Comparison of ENCODE assay signal across 28 cellular contexts in the genomic region with DNA sequence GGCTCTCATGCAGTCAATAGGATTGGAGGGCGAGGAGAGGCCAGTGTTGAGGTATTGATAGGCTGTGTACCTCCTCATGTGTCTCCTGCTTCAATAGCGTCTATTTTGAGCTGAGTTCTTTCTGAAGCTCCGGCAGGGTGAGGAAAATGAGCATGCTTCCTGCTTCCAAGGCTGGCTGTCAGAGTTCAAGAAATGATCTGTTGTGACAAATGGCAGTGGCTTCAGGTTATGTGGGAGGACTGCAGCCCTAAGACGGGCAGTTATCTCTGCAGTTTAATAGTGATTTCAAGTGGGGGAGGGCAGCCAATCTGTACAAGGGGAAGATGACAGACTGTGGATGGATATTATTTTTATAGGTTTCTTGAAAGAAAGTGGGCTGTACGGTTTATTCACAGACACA. TPM values are rescaled to one million over a fixed set of nuclear protein-coding genes. Genes with fewer than 3 reads are reported as not detected.
"Had no signal": no experiment of that assay in that cellular context is flagged by ENCODE, and none has a peak within 500 bp of the region (broad histone marks: within the 10 kb centered on the region; RNA-seq: fewer than 3 reads in every experiment).

No MANE protein-coding gene starts in this region.

- DNase-seq: activated B cell treated with CpG ODN at 0.5 μM for 24 hours; activated CD4-positive, alpha-beta T cell treated with anti-CD3 and anti-CD28 coated beads, Interleukin-2, amount 50 U/mL, for 1 hour; activated CD8-positive, alpha-beta T cell treated with anti-CD3 and anti-CD28 coated beads for 36 hours; activated naive CD4-positive, alpha-beta T cell; activated T-cell treated with anti-CD3 and anti-CD28 coated beads for 4 hours; activated T-cell treated with anti-CD3 and anti-CD28 coated beads, Interleukin-2, amount 50 U/mL, for 72 hours; anterior cingulate cortex; effector memory CD4-positive, alpha-beta T cell; erythroblast; left cardiac atrium; midbrain; naive thymus-derived CD8-positive, alpha-beta T cell; posterior cingulate gyrus; small intestine; stimulated activated CD4-positive, alpha-beta T cell treated with anti-CD3 and anti-CD28 coated beads, Interleukin-4, amount 100 ng/mL, for 24 hours; T-helper 2 cell had no signal

- ATAC-seq: activated CD8-positive, alpha-beta T cell treated with anti-CD3 and anti-CD28 coated beads for 36 hours; activated T-cell treated with anti-CD3 and anti-CD28 coated beads, Interleukin-2, amount 50 U/mL, for 72 hours; gastroesophageal sphincter; left cardiac atrium; naive thymus-derived CD8-positive, alpha-beta T cell; sciatic nerve; stimulated activated effector memory CD8-positive, alpha-beta T cell treated with anti-CD3 and anti-CD28 coated beads, Interleukin-12 subunit alpha, Interleukin-12 subunit beta, amount 100 ng/mL, for 72 hours had no signal

- H3K27me3 ChIP-seq: gastroesophageal sphincter, hepatocyte, vagina had no signal

- H3K4me1 ChIP-seq: gastroesophageal sphincter, vagina had no signal

- H3K36me3 Mint-ChIP-seq: activated naive CD8-positive, alpha-beta T cell; memory B cell; naive thymus-derived CD8-positive, alpha-beta T cell; stimulated activated effector memory CD8-positive, alpha-beta T cell treated with anti-CD3 and anti-CD28 coated beads, Interleukin-12 subunit alpha, Interleukin-12 subunit beta, amount 100 ng/mL, for 72 hours had no signal

- H3K9me3 Mint-ChIP-seq: activated B cell treated with CpG ODN at 0.5 μM for 24 hours; activated CD8-positive, alpha-beta T cell treated with anti-CD3 and anti-CD28 coated beads for 36 hours; activated T-cell treated with anti-CD3 and anti-CD28 coated beads, Interleukin-2, amount 50 U/mL, for 72 hours; memory B cell; stimulated activated effector memory CD8-positive, alpha-beta T cell treated with anti-CD3 and anti-CD28 coated beads, Interleukin-12 subunit alpha, Interleukin-12 subunit beta, amount 100 ng/mL, for 72 hours; stimulated activated naive CD8-positive, alpha-beta T cell treated with anti-CD3 and anti-CD28 coated beads, Interleukin-15, Interleukin-2, amounts not matched to agents 100 ng/mL and 50 ng/mL, for 24 hours; type B pancreatic cell had no signal

- H3K27ac ChIP-seq: gastroesophageal sphincter, hepatocyte, vagina had no signal

- H3K9me3 ChIP-seq: vagina had no signal

- H3K4me1 Mint-ChIP-seq: activated B cell treated with CpG ODN at 0.5 μM for 24 hours; memory B cell; stimulated activated effector memory CD8-positive, alpha-beta T cell treated with anti-CD3 and anti-CD28 coated beads, Interleukin-12 subunit alpha, Interleukin-12 subunit beta, amount 100 ng/mL, for 72 hours had no signal

- H3K27ac Mint-ChIP-seq: activated B cell treated with CpG ODN at 0.5 μM for 24 hours; activated CD8-positive, alpha-beta T cell treated with anti-CD3 and anti-CD28 coated beads for 36 hours; activated naive CD8-positive, alpha-beta T cell; activated T-cell treated with anti-CD3 and anti-CD28 coated beads, Interleukin-2, amount 50 U/mL, for 72 hours; memory B cell; naive thymus-derived CD8-positive, alpha-beta T cell; stimulated activated effector memory CD8-positive, alpha-beta T cell treated with anti-CD3 and anti-CD28 coated beads, Interleukin-12 subunit alpha, Interleukin-12 subunit beta, amount 100 ng/mL, for 72 hours; stimulated activated naive CD8-positive, alpha-beta T cell treated with anti-CD3 and anti-CD28 coated beads, Interleukin-15, Interleukin-2, amounts not matched to agents 100 ng/mL and 50 ng/mL, for 24 hours; type B pancreatic cell had no signal

- H3K36me3 ChIP-seq: gastroesophageal sphincter, vagina had no signal

- H3K4me3 ChIP-seq: gastroesophageal sphincter, hepatocyte, vagina had no signal

- H3K4me3 Mint-ChIP-seq: activated B cell treated with CpG ODN at 0.5 μM for 24 hours; activated CD8-positive, alpha-beta T cell treated with anti-CD3 and anti-CD28 coated beads for 36 hours; activated naive CD8-positive, alpha-beta T cell; activated T-cell treated with anti-CD3 and anti-CD28 coated beads, Interleukin-2, amount 50 U/mL, for 72 hours; memory B cell; naive thymus-derived CD8-positive, alpha-beta T cell; stimulated activated effector memory CD8-positive, alpha-beta T cell treated with anti-CD3 and anti-CD28 coated beads, Interleukin-12 subunit alpha, Interleukin-12 subunit beta, amount 100 ng/mL, for 72 hours; stimulated activated naive CD8-positive, alpha-beta T cell treated with anti-CD3 and anti-CD28 coated beads, Interleukin-15, Interleukin-2, amounts not matched to agents 100 ng/mL and 50 ng/mL, for 24 hours; type B pancreatic cell had no signal

RNA-seq across cellular contexts. Expression of a gene that starts 54.0 kb away (rescaled TPM):
- total RNA-seq: activated B cell treated with CpG ODN at 0.5 μM for 24 hours; activated CD8-positive, alpha-beta T cell treated with anti-CD3 and anti-CD28 coated beads for 36 hours; activated T-cell treated with anti-CD3 and anti-CD28 coated beads, Interleukin-2, amount 50 U/mL, for 72 hours; dermis microvascular lymphatic vessel endothelial cell; fibroblast of villous mesenchyme; naive thymus-derived CD8-positive, alpha-beta T cell had no signal
- polyA plus RNA-seq: fibroblast of lung; naive thymus-derived CD8-positive, alpha-beta T cell had no signal
